Comparison of ENCODE assay signal across 16 cellular contexts in the genomic region with DNA sequence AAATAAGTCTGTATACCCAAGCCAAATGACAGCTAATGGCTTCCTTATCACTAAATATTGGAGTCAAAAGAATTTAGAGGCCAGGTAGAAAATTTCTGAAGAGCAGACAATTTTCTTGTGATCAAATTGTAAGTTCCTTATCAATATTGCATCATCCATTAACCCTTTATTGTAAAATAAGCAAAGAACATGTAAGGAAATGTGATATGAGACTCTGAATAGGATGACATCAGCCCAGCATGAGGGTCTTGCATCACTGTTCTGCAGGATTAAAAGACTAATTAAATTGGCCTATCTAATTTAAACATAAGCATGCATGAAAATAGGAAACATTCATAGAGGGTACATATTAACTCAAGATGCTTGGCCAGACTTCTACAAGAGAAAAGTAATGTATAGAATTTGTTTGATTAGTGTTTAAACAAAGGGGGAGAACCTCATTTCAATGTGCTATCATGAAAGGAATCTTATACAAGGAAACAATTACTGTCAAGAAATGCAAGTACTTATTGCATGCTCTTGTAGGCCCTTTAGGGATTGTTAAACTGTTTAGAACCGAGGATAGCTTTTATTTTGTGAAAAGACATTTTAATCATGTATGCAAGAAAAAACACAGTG.
DNase-seq lines count a peak whose midpoint lies in the region; ATAC-seq, FAIRE-seq and TF ChIP-seq lines count a peak whose summit lies in the region.
"Had no signal": no experiment of that assay in that cellular context is flagged by ENCODE, and none has a peak within 500 bp of the region (broad histone marks: within the 10 kb centered on the region; RNA-seq: fewer than 3 reads in every experiment).

No MANE protein-coding gene starts in this region.

- no peak overlapping the region for H2BK20ac ChIP-seq in IMR-90 (ENCODE audit: low read depth, low read length)

- FAIRE-seq in HepG2 (lab: Jason Lieb, UNC) (no peak), K562 (lab: Jason Lieb, UNC) (no peak)
- FAIRE-seq: A204.1, D721Med, GM12878 had no signal

- H3K79me2 ChIP-seq in HepG2 (ENCODE audit: insufficient read depth, low read length) (no peaks in the 10 kb centered on the region), K562 (ENCODE audit: control insufficient read depth, insufficient read depth, low read length) (no peaks in the 10 kb centered on the region)

- no peak overlapping the region for H3K56ac ChIP-seq in IMR-90 (ENCODE audit: extremely low read depth, insufficient read depth, low read length)

- H3K4ac ChIP-seq in IMR-90 (ENCODE audit: low read depth, low read length) = no peak overlapping the region

- no peak for TF ChIP-seq POLR2A in HepG2 (IDR thresholded peaks at IDR 0.05; ENCODE audit: insufficient read depth in 1 of 2, low read depth in 2 of 2, low read length in 2 of 2)
- no peak for TF ChIP-seq POLR2A in right lobe of liver (IDR thresholded peaks at IDR 0.05)
- TF ChIP-seq POLR2A in IMR-90 (IDR thresholded peaks at IDR 0.05; ENCODE audit: low read depth, low read length) = no peak
- TF ChIP-seq POLR2A in K562 (conservative IDR thresholded peaks at IDR 0.05) = no peak

- no peaks in the 10 kb centered on the region for H3K79me1 ChIP-seq in IMR-90 (ENCODE audit: low read depth in 1 of 2, low read length in 2 of 2)

- no peak overlapping the region for H2AK9ac ChIP-seq in IMR-90 (replicated peaks; ENCODE audit: low read depth, low read length, poor library complexity)

- DNase-seq in HepG2 (ENCODE audit: low spot score) = no peak
- DNase-seq in right lobe of liver = no peak
- DNase-seq in IMR-90 = no peak
- no peak for DNase-seq in K562 (ENCODE audit: extremely low read depth in 1 of 4, low spot score in 3 of 4)
- DNase-seq in NCI-H446 (lab: John Stamatoyannopoulos, UW) = no peak
- DNase-seq in naive thymus-derived CD8-positive, alpha-beta T cell = no peak
- DNase-seq: AML-193; Caco-2; CD4-positive, alpha-beta T cell; HFFc6 had no signal

- H4K5ac ChIP-seq in IMR-90 (ENCODE audit: low read depth, low read length) = no peak overlapping the region

- H3K4me1 ChIP-seq in HepG2 (ENCODE audit: insufficient read depth, low read length) (peaks cover 6% of the 10 kb centered on the region), right lobe of liver (no peaks in the 10 kb centered on the region), IMR-90 (ENCODE audit: control insufficient read depth, insufficient read depth, low read length) (no peaks in the 10 kb centered on the region), K562 (replicated peaks in 1 of 2; ENCODE audit: control insufficient read depth in 2 of 2, insufficient read depth in 2 of 2, low read length in 2 of 2) (no peaks in the 10 kb centered on the region)
- H3K4me1 ChIP-seq: Caco-2 had no signal

- no peak overlapping the region for H3K4me2 ChIP-seq in HepG2 (ENCODE audit: low read depth, low read length)
- H3K4me2 ChIP-seq in IMR-90 (ENCODE audit: low read depth, low read length) = no peak overlapping the region
- H3K4me2 ChIP-seq in K562 (ENCODE audit: insufficient read depth, low read length) = no peak overlapping the region

- no peak overlapping the region for H3K23ac ChIP-seq in IMR-90 (ENCODE audit: low read depth, low read length)

- no peaks in the 10 kb centered on the region for H4K20me1 ChIP-seq in HepG2 (ENCODE audit: insufficient read depth, low read length)
- 0 out of 2 replicates have a peak, but pooled peaks cover 3% of the 10 kb centered on the region for H4K20me1 ChIP-seq in IMR-90 (ENCODE audit: insufficient read depth, low read length)
- no peaks in the 10 kb centered on the region for H4K20me1 ChIP-seq in K562 (replicated peaks; ENCODE audit: control insufficient read depth, insufficient read depth, low read length)

- ATAC-seq in HepG2 (no peak), right lobe of liver (no peak), IMR-90 (ENCODE audit: low read depth) (no peak), K562 (no peak), GM21825 (IDR thresholded peaks at IDR 0.05; ENCODE audit: unreplicated experiment) (no peak)
- ATAC-seq in naive thymus-derived CD8-positive, alpha-beta T cell = no peak
- ATAC-seq: GM12878 had no signal

- dilution Hi-C loops in IMR-90 (cut with HindIII; ENCODE audit: low sequenced_read_pairs, unreplicated experiment) = no loop called here

- H3K36me3 ChIP-seq in HepG2 (replicated peaks in 1 of 2; ENCODE audit: control insufficient read depth in 1 of 2, insufficient read depth in 2 of 2, low read length in 2 of 2) (no peaks in the 10 kb centered on the region), right lobe of liver (no peaks in the 10 kb centered on the region), IMR-90 (ENCODE audit: control insufficient read depth, insufficient read depth, low read length) (no peaks in the 10 kb centered on the region), K562 (ENCODE audit: control insufficient read depth, insufficient read depth, low read length) (no peaks in the 10 kb centered on the region)
- H3K36me3 ChIP-seq: HAP-1 had no signal

- CTCF ChIA-PET in HepG2 (lab: Yijun Ruan, JAX; ENCODE audit: low intra/inter-chr PET ratio, low total read pairs) (no interaction called here), IMR-90 (lab: Yijun Ruan, JAX) (no interaction called here), K562 (lab: Yijun Ruan, JAX; ENCODE audit: low intra/inter-chr PET ratio) (no interaction called here)

- BruUV-seq in HepG2 (replicated peaks; lab: Mats Ljungman, UMichigan) = no TSS peak
- BruUV-seq in IMR-90 (replicated peaks; lab: Mats Ljungman, UMichigan) = no TSS peak
- BruUV-seq in K562 (replicated peaks; lab: Mats Ljungman, UMichigan) = no TSS peak

- H3K18ac ChIP-seq in IMR-90 (ENCODE audit: low read depth, low read length) = no peak overlapping the region

- peaks cover 0 to 9% (median 6%) of the 10 kb centered on the region in 4 donors for H3K4me1 Mint-ChIP-seq in naive thymus-derived CD8-positive, alpha-beta T cell

- no peak overlapping the region for H2AK5ac ChIP-seq in IMR-90 (ENCODE audit: low read depth, low read length)

- POLR2A ChIA-PET in HepG2 (lab: Yijun Ruan, JAX) (no interaction called here), IMR-90 (lab: Charles Lee; ENCODE audit: unreplicated experiment) (no interaction called here), K562 (lab: Yijun Ruan, JAX) (no interaction called here)
- POLR2A ChIA-PET in naive thymus-derived CD8-positive, alpha-beta T cell (lab: Charles Lee) = no interaction called here

- 7% methylated on average over 1 of the region's 1 CpG for WGBS in HepG2 (ENCODE audit: low lambda C conversion rate)
- 78% methylated on average over 1 of the region's 1 CpG for WGBS in right lobe of liver (ENCODE audit: insufficient coverage, low coverage, low lambda C conversion rate, missing lambda C conversion rate)
- no CpG with 5 or more reads among the region's 1 CpG for WGBS in IMR-90 (ENCODE audit: extremely low coverage in 2 of 2, insufficient read length in 1 of 2), 2 experiments
- 0% methylated on average over 1 of the region's 1 CpG for WGBS in K562 (ENCODE audit: insufficient coverage, low coverage, missing lambda C conversion rate)

- no peak overlapping the region for H2BK15ac ChIP-seq in IMR-90 (ENCODE audit: low read depth, low read length)

- H3K27me3 Mint-ChIP-seq in naive thymus-derived CD8-positive, alpha-beta T cell = no peaks in the 10 kb centered on the region
- H3K27me3 Mint-ChIP-seq: CD4-positive, alpha-beta T cell had no signal

- H3K4me3 ChIP-seq in HepG2 (replicated peaks in 1 of 3; ENCODE audit: insufficient read depth in 1 of 3, low read depth in 2 of 3, low read length in 3 of 3) (no peak overlapping the region), right lobe of liver (no peak overlapping the region), IMR-90 (ENCODE audit: insufficient read depth, low read depth, low read length) (no peak overlapping the region), K562 (no peak overlapping the region)
- H3K4me3 ChIP-seq: GM12878, HAP-1 had no signal

- TF ChIP-seq RAD21 in HepG2 (CRISPR knock-in tag; IDR thresholded peaks at IDR 0.05) (no peak), IMR-90 (IDR thresholded peaks at IDR 0.05; ENCODE audit: low read length) (no peak), K562 (CRISPR knock-in tag; conservative IDR thresholded peaks at IDR 0.05 in 1 of 2, IDR thresholded peaks at IDR 0.05 in 1 of 2) (no peak)

- no peak overlapping the region for H3K4me3 Mint-ChIP-seq in naive thymus-derived CD8-positive, alpha-beta T cell
- H3K4me3 Mint-ChIP-seq: CD4-positive, alpha-beta T cell; HFFc6 had no signal

- no peak for TF ChIP-seq EP300 in HepG2 (IDR thresholded peaks at IDR 0.05; ENCODE audit: low read depth in 2 of 2, low read length in 2 of 2)
- TF ChIP-seq EP300 in HepG2 (CRISPR knock-in tag; IDR thresholded peaks at IDR 0.05; ENCODE audit: borderline replicate concordance) = no peak
- TF ChIP-seq EP300 in K562 (IDR thresholded peaks at IDR 0.05; ENCODE audit: low read length) = no peak

- no peaks in the 10 kb centered on the region for H3K9me3 Mint-ChIP-seq in naive thymus-derived CD8-positive, alpha-beta T cell
- H3K9me3 Mint-ChIP-seq: CD4-positive, alpha-beta T cell; HFFc6 had no signal

- H4K91ac ChIP-seq in IMR-90 (ENCODE audit: insufficient read depth, low read depth, low read length) = no peak overlapping the region

- no peak overlapping the region for H4K8ac ChIP-seq in IMR-90 (ENCODE audit: low read depth in 2 of 2, low read length in 2 of 2)

- H3K9me1 ChIP-seq in IMR-90 (ENCODE audit: insufficient read depth, low read length) = no peaks in the 10 kb centered on the region
- no peaks in the 10 kb centered on the region for H3K9me1 ChIP-seq in K562 (ENCODE audit: control insufficient read depth, insufficient read depth, low read length)

- H3K14ac ChIP-seq in IMR-90 (replicated peaks; ENCODE audit: low read depth, low read length) = no peak overlapping the region

- no peak overlapping the region for H2AFZ ChIP-seq in HepG2 (ENCODE audit: low read length)
- H2AFZ ChIP-seq in IMR-90 (replicated peaks; ENCODE audit: low read length, poor library complexity) = no peak overlapping the region
- no peak overlapping the region for H2AFZ ChIP-seq in K562 (ENCODE audit: low read depth, low read length)

- H3K27ac Mint-ChIP-seq in naive thymus-derived CD8-positive, alpha-beta T cell = no peak overlapping the region
- H3K27ac Mint-ChIP-seq: CD4-positive, alpha-beta T cell had no signal

- in situ Hi-C loops in HepG2 (cut with HindIII; ENCODE audit: extremely low pct_ligation_motif_present, low pct_unique_long_range_greater_than_20kb) = no loop called here
- in situ Hi-C loops in IMR-90 (cut with MboI; ENCODE audit: low sequenced_read_pairs) = no loop called here
- in situ Hi-C loops in K562 (cut with MboI) = no loop called here

- no peaks in the 10 kb centered on the region for H3K27me3 ChIP-seq in HepG2 (ENCODE audit: control insufficient read depth in 1 of 2, insufficient read depth in 2 of 2, low read length in 2 of 2)
- H3K27me3 ChIP-seq in right lobe of liver = no peaks in the 10 kb centered on the region
- H3K27me3 ChIP-seq in IMR-90 (ENCODE audit: control insufficient read depth, insufficient read depth, low read length) = no peaks in the 10 kb centered on the region
- H3K27me3 ChIP-seq in K562 (ENCODE audit: control insufficient read depth in 2 of 2, insufficient read depth in 2 of 2, low read length in 2 of 2) = peaks cover 17 to 19% of the 10 kb centered on the region in 2 experiments; a peak in 3 of 5 replicates

- intact Hi-C loops in HepG2 (cut with micrococcal nuclease; ENCODE audit: unreplicated experiment) = no loop called here
- intact Hi-C loops in right lobe of liver (cut with DNase I) = no loop called here
- intact Hi-C loops in IMR-90 (cut with micrococcal nuclease) = no loop called here
- intact Hi-C loops in K562 (cut with micrococcal nuclease) = no loop called here

- H3K9ac ChIP-seq in HepG2 (ENCODE audit: insufficient read depth, low read depth, low read length) (no peak overlapping the region), IMR-90 (ENCODE audit: low read depth, low read length) (no peak overlapping the region), K562 (ENCODE audit: insufficient read depth in 1 of 2, low read depth in 2 of 2, low read length in 2 of 2) (no peak overlapping the region)

- no peak overlapping the region for H2BK120ac ChIP-seq in IMR-90 (ENCODE audit: low read depth, low read length)

- H2BK5ac ChIP-seq in IMR-90 (ENCODE audit: low read depth, low read length, poor library complexity, severe bottlenecking) = no peak overlapping the region

- peaks cover 0 to 2% (median 0%) of the 10 kb centered on the region in 3 donors for H3K36me3 Mint-ChIP-seq in naive thymus-derived CD8-positive, alpha-beta T cell

- H3K27ac ChIP-seq in HepG2 (ENCODE audit: extremely low read length, insufficient read depth, low read length) (no peak overlapping the region), right lobe of liver (no peak overlapping the region), IMR-90 (ENCODE audit: insufficient read depth, low read length) (no peak overlapping the region), K562 (ENCODE audit: extremely low read depth, low read depth, low read length) (no peak overlapping the region)
- H3K27ac ChIP-seq: C4-2B had no signal

- H3K9me3 ChIP-seq in HepG2 (ENCODE audit: low read length) = no peaks in the 10 kb centered on the region
- H3K9me3 ChIP-seq in right lobe of liver = no peaks in the 10 kb centered on the region
- no peaks in the 10 kb centered on the region for H3K9me3 ChIP-seq in IMR-90 (ENCODE audit: control insufficient read depth, insufficient read depth, low read length)
- H3K9me3 ChIP-seq in K562 (replicated peaks; ENCODE audit: control insufficient read depth, insufficient read depth, low read depth, low read length) = no peaks in the 10 kb centered on the region
- H3K9me3 ChIP-seq: Caco-2, HAP-1 had no signal

- TF ChIP-seq CTCF in HepG2 (CRISPR knock-in tag; IDR thresholded peaks at IDR 0.05) = no peak
- no peak for TF ChIP-seq CTCF in right lobe of liver (IDR thresholded peaks at IDR 0.05)
- no peak for TF ChIP-seq CTCF in IMR-90 (conservative IDR thresholded peaks at IDR 0.05; ENCODE audit: low read depth, low read length)
- TF ChIP-seq CTCF in K562 (IDR thresholded peaks at IDR 0.05 in 2 of 3, conservative IDR thresholded peaks at IDR 0.05 in 1 of 3; ENCODE audit: insufficient read depth in 2 of 3, low read depth in 1 of 3, low read length in 3 of 3) = no peak
